16 cellular contexts compared by ENCODE assay signal in the genomic region with DNA sequence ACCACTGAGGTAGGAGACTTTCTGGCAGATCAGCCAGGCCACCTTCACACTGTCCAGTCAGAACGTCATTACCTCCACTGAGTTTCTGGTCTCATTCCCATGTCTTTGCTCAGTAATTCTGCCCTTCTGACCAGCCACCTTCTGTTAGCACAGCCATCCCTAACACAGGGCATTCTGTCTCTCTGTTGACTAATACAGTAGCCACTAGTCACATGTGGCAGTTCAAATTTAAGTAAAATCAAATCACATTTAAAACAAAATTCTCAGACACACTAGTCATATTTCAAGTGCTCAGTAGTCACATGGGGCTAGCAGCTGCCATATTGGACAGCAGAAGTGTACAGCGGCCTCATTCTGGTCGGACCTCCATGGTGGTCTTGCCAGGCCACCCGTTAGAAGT. TPM values are rescaled to one million over a fixed set of nuclear protein-coding genes. Genes with fewer than 3 reads are reported as not detected.
DNase-seq lines count a peak whose midpoint lies in the region; ATAC-seq and TF ChIP-seq lines count a peak whose summit lies in the region.
"Had no signal": no experiment of that assay in that cellular context is flagged by ENCODE, and none has a peak within 500 bp of the region (broad histone marks: within the 10 kb centered on the region; RNA-seq: fewer than 3 reads in every experiment).

No MANE protein-coding gene starts in this region.

- POLR2A ChIA-PET in CD4-positive, alpha-beta T cell (lab: Charles Lee): interaction anchor here (0.6 kb wide), 1 partner anchor 750 kb away, joined by 3 read pairs; no protein-coding TSS in a partner anchor

- no peak for TF ChIP-seq CTCF in foreskin fibroblast (IDR thresholded peaks at IDR 0.05; ENCODE audit: low read depth, low read length)
- no peak for TF ChIP-seq CTCF in CD4-positive, alpha-beta T cell (IDR thresholded peaks at IDR 0.05)

- H3K4me1 Mint-ChIP-seq in CD4-positive, alpha-beta T cell (ENCODE audit: low read depth): peaks cover 5% of the 10 kb centered on the region

- H3K27me3 Mint-ChIP-seq in CD4-positive, alpha-beta T cell: no peaks in the 10 kb centered on the region
- H3K27me3 Mint-ChIP-seq: B cell; CD4-positive, alpha-beta memory T cell had no signal

- no peak overlapping the region for H3K27ac ChIP-seq in CD4-positive, alpha-beta T cell (ENCODE audit: low read depth, low read length)

- H3K27me3 ChIP-seq in CD4-positive, alpha-beta T cell (ENCODE audit: control insufficient read depth, insufficient read depth, low read length): no peaks in the 10 kb centered on the region

- no peak overlapping the region for H3K4me3 ChIP-seq in foreskin fibroblast (ENCODE audit: low read depth in 1 of 2, low read length in 2 of 2)
- H3K4me3 ChIP-seq: GM23338 had no signal

- no peak overlapping the region for H3K27ac Mint-ChIP-seq in CD4-positive, alpha-beta T cell
- H3K27ac Mint-ChIP-seq: B cell, GM23338 had no signal

- H3K9me3 Mint-ChIP-seq in CD4-positive, alpha-beta T cell: no peaks in the 10 kb centered on the region
- H3K9me3 Mint-ChIP-seq: CD4-positive, alpha-beta memory T cell; GM23338 had no signal

- intact Hi-C loops in CD4-positive, alpha-beta T cell (cut with DNase I, micrococcal nuclease): no loop called here

- CTCF ChIA-PET in CD4-positive, alpha-beta T cell (lab: Charles Lee): interaction anchor here (0.6 kb wide), 1 partner anchor 1698 kb away, joined by 3 read pairs; no protein-coding TSS in a partner anchor

- peaks cover 71% of the 10 kb centered on the region for H3K36me3 Mint-ChIP-seq in CD4-positive, alpha-beta T cell (ENCODE audit: low read depth)

- DNase-seq in ELR (ENCODE audit: low read depth) (peak; percentile 19), RKO (ENCODE audit: low spot score) (peak; percentile 49), foreskin fibroblast (peak; percentile 9 to 33), 8988T (no peak), kidney glomerular epithelial cell (lab: John Stamatoyannopoulos, UW) (no peak)
- DNase-seq in stimulated activated CD4-positive, alpha-beta T cell treated with anti-CD3 and anti-CD28 coated beads, Interleukin-4, amount 100 ng/mL, for 4 hours: no peak
- DNase-seq in CD4-positive, alpha-beta T cell: no peak
- DNase-seq: C1 segment of cervical spinal cord; CD4-positive, alpha-beta memory T cell; DMS153; DMS79 treated with DMSO at 0.1 percent for 48 hours; EL; GDM1; H7 had no signal

- ATAC-seq in CD4-positive, alpha-beta T cell (ENCODE audit: poor library complexity): no peak
- ATAC-seq: GM23338 had no signal

- H3K4me3 Mint-ChIP-seq in CD4-positive, alpha-beta T cell: no peak overlapping the region
- H3K4me3 Mint-ChIP-seq: B cell; CD4-positive, alpha-beta memory T cell; GM23338 had no signal

- H3K9me3 ChIP-seq in CD4-positive, alpha-beta T cell (ENCODE audit: control insufficient read depth, low read length): no peaks in the 10 kb centered on the region

RNA-seq across cellular contexts. Expression of gene CPSF4, which starts 7.4 kb away (rescaled TPM):
- 10 to 100 TPM; 28.1 to 31.7 TPM for total RNA-seq in CD4-positive, alpha-beta T cell

RNA-seq across cellular contexts. Expression of gene PTCD1, which starts 7.5 kb away (rescaled TPM):
- 1 to 10 TPM; 4.8 to 5.3 TPM for total RNA-seq in CD4-positive, alpha-beta T cell

RNA-seq across cellular contexts. Expression of gene ATP5MF, which starts 19.9 kb away (rescaled TPM):
- total RNA-seq in CD4-positive, alpha-beta T cell: 10 to 100 TPM; 50.9 to 51.9 TPM

RNA-seq across cellular contexts. Expression of gene ZNF789, which starts 26.6 kb away (rescaled TPM):
- total RNA-seq in CD4-positive, alpha-beta T cell: 10 to 100 TPM; 11.5 to 13.5 TPM

RNA-seq across cellular contexts. Expression of gene BUD31, which starts 37.3 kb away (rescaled TPM):
- total RNA-seq in CD4-positive, alpha-beta T cell: 100 to 1,000 TPM; 147 to 153 TPM

Comparison
In these comparisons a context has a peak if more than half of its experiments do, and no peak if none do; other contexts are left out.
1. DNase-seq: peak in ELR (single experiment), RKO (single experiment) and foreskin fibroblast (2 of 2); none in stimulated activated CD4-positive, alpha-beta T cell treated with anti-CD3 and anti-CD28 coated beads, Interleukin-4, amount 100 ng/mL, for 4 hours (0 of 2), 8988T (single experiment), kidney glomerular epithelial cell (single experiment) and CD4-positive, alpha-beta T cell (0 of 10).